Comparison of ENCODE assay signal across 8 cellular contexts in the genomic region with DNA sequence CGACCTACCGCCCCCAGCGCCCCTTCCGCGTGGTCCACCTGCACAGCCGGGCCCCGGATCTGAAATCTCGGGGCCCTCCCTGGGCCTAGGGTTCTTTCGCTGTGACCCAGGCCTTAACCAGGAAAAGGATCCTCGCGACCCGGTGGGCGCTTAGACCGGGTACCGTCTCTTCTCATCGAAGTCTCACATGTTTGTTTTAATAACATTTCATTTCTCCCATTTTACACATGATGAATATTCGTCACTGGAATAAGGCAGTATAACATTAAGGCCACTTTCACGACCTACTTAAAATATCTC. TPM values are rescaled to one million over a fixed set of nuclear protein-coding genes. Genes with fewer than 3 reads are reported as not detected.
A peak's percentile ranks its signal among the peaks of the same experiment; 100 is the strongest.
DNase-seq lines count a peak whose midpoint lies in the region; ATAC-seq, FAIRE-seq and TF ChIP-seq lines count a peak whose summit lies in the region.

No MANE protein-coding gene starts in this region.

- no peaks in the 10 kb centered on the region for H4K20me1 ChIP-seq in GM12878 (ENCODE audit: control insufficient read depth, insufficient read depth)

- BruUV-seq in GM12878 (replicated peaks; lab: Mats Ljungman, UMichigan): no TSS peak

- H3K36me3 ChIP-seq in left ventricle myocardium inferior (peaks cover 37% of the 10 kb centered on the region), GM12878 (ENCODE audit: control insufficient read depth in 2 of 2, insufficient read depth in 2 of 2, low read length in 1 of 2) (peaks cover 13 to 20% of the 10 kb centered on the region in 2 experiments; a peak in 3 of 4 replicates), mesendoderm (ENCODE audit: control insufficient read depth, insufficient read depth, low read length) (peaks cover 12% of the 10 kb centered on the region)

- DNase-seq in left ventricle myocardium inferior (no peak), Right ventricle myocardium superior (no peak), GM12878 (ENCODE audit: low read depth, low spot score) (no peak), mesendoderm (no peak), AG08395 (ENCODE audit: low spot score) (no peak), 8988T (no peak), NCI-H2171 treated with DMSO at 0.1 percent for 48 hours (lab: John Stamatoyannopoulos, UW) (no peak)

- no peak for ATAC-seq in Right ventricle myocardium superior (ENCODE audit: poor library complexity)
- ATAC-seq in GM12878: no peak
- ATAC-seq in HG03469 (IDR thresholded peaks at IDR 0.05; ENCODE audit: unreplicated experiment): no peak

- peaks cover 18% of the 10 kb centered on the region for H3K79me1 ChIP-seq in mesendoderm (ENCODE audit: low read length)

- RAD21 ChIA-PET in GM12878 (lab: Charles Lee; ENCODE audit: unreplicated experiment): interaction anchor here (0.7 to 2.3 kb wide), 4 partner anchors 10 to 31 kb away, joined by 3 to 12 read pairs (median 5); partner anchors contain the start of genes IMPDH2 and WDR6

- peaks cover 37% of the 10 kb centered on the region for H3K79me2 ChIP-seq in GM12878 (ENCODE audit: control insufficient read depth, insufficient read depth, low read length)
- peaks cover 16% of the 10 kb centered on the region for H3K79me2 ChIP-seq in mesendoderm (ENCODE audit: control insufficient read depth, insufficient read depth, low read length)

- H3K4me1 ChIP-seq in left ventricle myocardium inferior (peaks cover 65% of the 10 kb centered on the region), GM12878 (ENCODE audit: control insufficient read depth, insufficient read depth, low read length) (peaks cover 8% of the 10 kb centered on the region), mesendoderm (ENCODE audit: control insufficient read depth, low read depth, low read length) (peaks cover 9% of the 10 kb centered on the region)

- H2BK120ac ChIP-seq in mesendoderm (ENCODE audit: low read depth, low read length): no peak overlapping the region

- peak overlapping the region; percentile 76 for H3K56ac ChIP-seq in mesendoderm (ENCODE audit: low read length)

- H3K27me3 ChIP-seq in left ventricle myocardium inferior (ENCODE audit: low read depth) (no peaks in the 10 kb centered on the region), GM12878 (replicated peaks in 1 of 2; ENCODE audit: control insufficient read depth in 2 of 2, insufficient read depth in 2 of 2, low read length in 1 of 2) (no peaks in the 10 kb centered on the region), mesendoderm (ENCODE audit: insufficient read depth, low read length, poor library complexity) (no peaks in the 10 kb centered on the region)

- H3K4me2 ChIP-seq in GM12878 (ENCODE audit: control insufficient read depth, insufficient read depth): peak overlapping the region; percentile 86
- peak overlapping the region; percentile 40 for H3K4me2 ChIP-seq in mesendoderm (ENCODE audit: low read length)

- TF ChIP-seq CTCF in left ventricle myocardium inferior (IDR thresholded peaks at IDR 0.05; ENCODE audit: borderline replicate concordance): no peak
- TF ChIP-seq CTCF in GM12878 (IDR thresholded peaks at IDR 0.05 in 2 of 3, conservative IDR thresholded peaks at IDR 0.05 in 1 of 3; ENCODE audit: control insufficient read depth in 2 of 3, extremely low read depth in 1 of 3, insufficient read depth in 1 of 3, low read depth in 3 of 3, low read length in 3 of 3): no peak

- TF ChIP-seq EP300 in GM12878 (IDR thresholded peaks at IDR 0.05; ENCODE audit: borderline replicate concordance in 1 of 2, control insufficient read depth in 1 of 2, low read depth in 2 of 2, low read length in 2 of 2): no peak

- no peak overlapping the region for H3K18ac ChIP-seq in mesendoderm (ENCODE audit: low read length)

- H2BK15ac ChIP-seq in mesendoderm (replicated peaks; ENCODE audit: low read depth): no peak overlapping the region

- H4K5ac ChIP-seq in mesendoderm (ENCODE audit: low read length): no peak overlapping the region

- CTCF ChIA-PET in GM12878 (lab: Yijun Ruan, JAX): interaction anchor here (0.6 to 5.9 kb wide), 3 partner anchors 11 to 317 kb away, joined by 3 to 83 read pairs (median 3); partner anchors contain the start of gene WDR6

- intact Hi-C loops in left ventricle myocardium inferior (cut with micrococcal nuclease): no loop called here
- intact Hi-C loops in Right ventricle myocardium superior (cut with DNase I): no loop called here
- intact Hi-C loops in GM12878 (cut with micrococcal nuclease; ENCODE audit: unreplicated experiment): no loop called here

- no peak overlapping the region for H4K8ac ChIP-seq in mesendoderm (ENCODE audit: low read depth, low read length)

- in situ Hi-C loops in GM12878 (cut with MboI): no loop called here

- FAIRE-seq in GM12878 (lab: Jason Lieb, UNC): no peak

- POLR2A ChIA-PET in GM12878 (lab: Charles Lee): interaction anchor here (2.8 to 3.1 kb wide), 2 partner anchors 10 to 11 kb away, joined by 22 to 28 read pairs; partner anchors contain the start of genes IMPDH2 and WDR6

- no peak overlapping the region for H3K23ac ChIP-seq in mesendoderm (ENCODE audit: low read length)

- no peak overlapping the region for H2AK5ac ChIP-seq in mesendoderm (ENCODE audit: low read length)

- SMC1A ChIA-PET in GM12878 (lab: Charles Lee; ENCODE audit: uncharacterized antibody, unreplicated experiment): interaction anchor here (4.2 kb wide), 1 partner anchor 11 kb away, joined by 21 read pairs; the partner anchor contains the start of gene WDR6

- H3K27ac ChIP-seq in left ventricle myocardium inferior (replicated peaks) (peak overlapping the region; percentile 74), GM12878 (ENCODE audit: control insufficient read depth, insufficient read depth) (peak overlapping the region; percentile 59), mesendoderm (ENCODE audit: low read depth, low read length) (no peak overlapping the region)

- H3K9ac ChIP-seq in GM12878 (ENCODE audit: control insufficient read depth, insufficient read depth, low read length) (peak overlapping the region; percentile 66), mesendoderm (ENCODE audit: low read length) (peak overlapping the region; percentile 63)

- no peak overlapping the region for H3K4ac ChIP-seq in mesendoderm (ENCODE audit: low read depth, low read length)

- H3K9me3 ChIP-seq in left ventricle myocardium inferior (replicated peaks) (no peaks in the 10 kb centered on the region), GM12878 (replicated peaks; ENCODE audit: control insufficient read depth, insufficient read depth, low read length) (no peaks in the 10 kb centered on the region)

- H2BK5ac ChIP-seq in mesendoderm (ENCODE audit: low read length): no peak overlapping the region

- no peak for TF ChIP-seq POLR2A in GM12878 (IDR thresholded peaks at IDR 0.05; ENCODE audit: low read depth, low read length)

- peak overlapping the region; percentile 79 for H2AFZ ChIP-seq in GM12878 (ENCODE audit: control insufficient read depth, low read depth, low read length)

- H3K4me3 ChIP-seq in left ventricle myocardium inferior (peak overlapping the region; percentile 88), GM12878 (peak overlapping the region; percentile 95), mesendoderm (ENCODE audit: low read length) (peak overlapping the region; percentile 63)

- WGBS in GM12878 (ENCODE audit: insufficient coverage, insufficient replicate concordance, low lambda C conversion rate, missing lambda C conversion rate): under 1% methylated on average over 18 of the region's 18 CpGs
- WGBS in mesendoderm (ENCODE audit: extremely low coverage, insufficient coverage, low lambda C conversion rate): no CpG with 5 or more reads among the region's 18 CpGs

- TF ChIP-seq RAD21 in GM12878 (IDR thresholded peaks at IDR 0.05; ENCODE audit: insufficient read depth, low read depth, low read length): no peak

RNA-seq across cellular contexts. Expression of gene DALRD3, which starts 0.3 kb away (rescaled TPM):
- total RNA-seq in left ventricle myocardium inferior (11.8 TPM), Right ventricle myocardium superior (7.9 TPM), GM12878 (2014; rRNA removed) (28.2 and 30.4 TPM in 2 replicates), GM12878 (2014; rRNA removed; fragmentation: Illumina TruSeq; extraction: Trizol) (12.2 and 14.9 TPM in 2 replicates), GM12878 (2021) (20.5 and 23.7 TPM in 2 replicates)
- 13.2 and 15.2 TPM in 2 replicates for total RNA-seq in GM12878 (2013; cell fraction: nucleolus; rRNA removed)
- 18.4 TPM for polyA plus RNA-seq in GM12878 (2011; ENCODE audit: low read depth)
- polyA plus RNA-seq in GM12878 (2011; rRNA removed) (15.6 and 26.3 TPM in 2 replicates), GM12878 (2014; fragmentation: Illumina TruSeq; extraction: Trizol) (13.8 and 15.7 TPM in 2 replicates), GM12878 (2014; fragmentation: Nextera tagmentation; extraction: Ambion mirVana) (10 to 100 TPM; 10.1 to 21.9 TPM), GM12878 (2014; rRNA removed) (23.0 and 27.3 TPM in 2 replicates), GM12878 (2016; fragmentation: Nextera tagmentation; extraction: Ambion mirVana) (10 to 100 TPM; 21.2 to 26.0 TPM)
- polyA plus RNA-seq in GM12878 (2011; cell fraction: cytosol; rRNA removed): 43.0 and 43.1 TPM in 2 replicates
- polyA plus RNA-seq in GM12878 (2011; cell fraction: nucleus; rRNA removed): 77.6 and 87.5 TPM in 2 replicates
- 18.4 and 24.7 TPM in 2 replicates for polyA plus RNA-seq in GM12878 (2012)
- 31.2 and 44.4 TPM in 2 replicates for polyA minus RNA-seq in GM12878 (2011; rRNA and poly(A)+ RNA removed)
- 11.9 and 12.6 TPM in 2 replicates for polyA minus RNA-seq in GM12878 (2011; cell fraction: cytosol; rRNA and poly(A)+ RNA removed)
- 21.5 and 34.7 TPM in 2 replicates for polyA minus RNA-seq in GM12878 (2011; cell fraction: nucleus; rRNA and poly(A)+ RNA removed)
- 24.5 TPM for polyA plus RNA-seq in mesendoderm (2013, experiment 1 of 2)
- polyA plus RNA-seq in mesendoderm (2013, experiment 2 of 2): 25.7 TPM

RNA-seq across cellular contexts. Expression of gene NDUFAF3, which starts 3.3 kb away (rescaled TPM):
- total RNA-seq in left ventricle myocardium inferior (159 TPM), Right ventricle myocardium superior (165 TPM), GM12878 (2014; rRNA removed) (133 and 136 TPM in 2 replicates), GM12878 (2014; rRNA removed; fragmentation: Illumina TruSeq; extraction: Trizol) (34.1 and 37.1 TPM in 2 replicates), GM12878 (2021) (83.5 and 87.4 TPM in 2 replicates)
- 33.2 and 42.5 TPM in 2 replicates for total RNA-seq in GM12878 (2013; cell fraction: nucleolus; rRNA removed)
- 16.8 TPM for polyA plus RNA-seq in GM12878 (2011; ENCODE audit: low read depth)
- polyA plus RNA-seq in GM12878 (2011; rRNA removed) (15.4 and 25.4 TPM in 2 replicates), GM12878 (2014; fragmentation: Illumina TruSeq; extraction: Trizol) (13.3 and 40.4 TPM in 2 replicates), GM12878 (2014; fragmentation: Nextera tagmentation; extraction: Ambion mirVana) (10 to 100 TPM; 31.3 to 40.2 TPM), GM12878 (2014; rRNA removed) (103 and 121 TPM in 2 replicates), GM12878 (2016; fragmentation: Nextera tagmentation; extraction: Ambion mirVana) (100 to 1,000 TPM; 217 to 228 TPM)
- polyA plus RNA-seq in GM12878 (2011; cell fraction: cytosol; rRNA removed): 35.8 and 53.0 TPM in 2 replicates
- 32.3 and 42.2 TPM in 2 replicates for polyA plus RNA-seq in GM12878 (2011; cell fraction: nucleus; rRNA removed)
- 65.0 and 79.2 TPM in 2 replicates for polyA plus RNA-seq in GM12878 (2012)
- polyA minus RNA-seq in GM12878 (2011; rRNA and poly(A)+ RNA removed): 16.4 and 40.1 TPM in 2 replicates
- polyA minus RNA-seq in GM12878 (2011; cell fraction: cytosol; rRNA and poly(A)+ RNA removed): 19.6 and 26.5 TPM in 2 replicates
- 33.2 and 63.3 TPM in 2 replicates for polyA minus RNA-seq in GM12878 (2011; cell fraction: nucleus; rRNA and poly(A)+ RNA removed)
- 35.6 TPM for polyA plus RNA-seq in mesendoderm (2013, experiment 1 of 2)
- 35.4 TPM for polyA plus RNA-seq in mesendoderm (2013, experiment 2 of 2)

RNA-seq across cellular contexts. Expression of gene IMPDH2, which starts 10.5 kb away (rescaled TPM):
- total RNA-seq in left ventricle myocardium inferior (46.9 TPM), Right ventricle myocardium superior (58.5 TPM), GM12878 (2014; rRNA removed) (372 and 393 TPM in 2 replicates), GM12878 (2014; rRNA removed; fragmentation: Illumina TruSeq; extraction: Trizol) (334 and 349 TPM in 2 replicates), GM12878 (2021) (308 and 317 TPM in 2 replicates)
- 55.4 and 63.7 TPM in 2 replicates for total RNA-seq in GM12878 (2013; cell fraction: nucleolus; rRNA removed)
- 134 TPM for polyA plus RNA-seq in GM12878 (2011; ENCODE audit: low read depth)
- polyA plus RNA-seq in GM12878 (2011; rRNA removed) (152 and 190 TPM in 2 replicates), GM12878 (2014; fragmentation: Illumina TruSeq; extraction: Trizol) (293 and 341 TPM in 2 replicates), GM12878 (2014; fragmentation: Nextera tagmentation; extraction: Ambion mirVana) (100 to 1,000 TPM; 386 to 424 TPM), GM12878 (2014; rRNA removed) (354 and 382 TPM in 2 replicates), GM12878 (2016; fragmentation: Nextera tagmentation; extraction: Ambion mirVana) (100 to 1,000 TPM; 229 to 255 TPM)
- polyA plus RNA-seq in GM12878 (2011; cell fraction: cytosol; rRNA removed): 208 and 253 TPM in 2 replicates
- polyA plus RNA-seq in GM12878 (2011; cell fraction: nucleus; rRNA removed): 262 and 292 TPM in 2 replicates
- polyA plus RNA-seq in GM12878 (2012): 207 and 239 TPM in 2 replicates
- 372 and 405 TPM in 2 replicates for polyA minus RNA-seq in GM12878 (2011; rRNA and poly(A)+ RNA removed)
- polyA minus RNA-seq in GM12878 (2011; cell fraction: cytosol; rRNA and poly(A)+ RNA removed): 143 and 161 TPM in 2 replicates
- polyA minus RNA-seq in GM12878 (2011; cell fraction: nucleus; rRNA and poly(A)+ RNA removed): 90.9 and 128 TPM in 2 replicates
- 301 TPM for polyA plus RNA-seq in mesendoderm (2013, experiment 1 of 2)
- 302 TPM for polyA plus RNA-seq in mesendoderm (2013, experiment 2 of 2)

RNA-seq across cellular contexts. Expression of gene WDR6, which starts 11.5 kb away (rescaled TPM):
- total RNA-seq in left ventricle myocardium inferior (79.0 TPM), Right ventricle myocardium superior (71.6 TPM), GM12878 (2014; rRNA removed) (72.6 and 85.5 TPM in 2 replicates), GM12878 (2014; rRNA removed; fragmentation: Illumina TruSeq; extraction: Trizol) (57.8 and 59.9 TPM in 2 replicates), GM12878 (2021) (150 and 169 TPM in 2 replicates)
- total RNA-seq in GM12878 (2013; cell fraction: nucleolus; rRNA removed): 194 and 215 TPM in 2 replicates
- 121 TPM for polyA plus RNA-seq in GM12878 (2011; ENCODE audit: low read depth)
- polyA plus RNA-seq in GM12878 (2011; rRNA removed) (53.5 and 119 TPM in 2 replicates), GM12878 (2014; fragmentation: Illumina TruSeq; extraction: Trizol) (60.4 and 105 TPM in 2 replicates), GM12878 (2014; fragmentation: Nextera tagmentation; extraction: Ambion mirVana) (10 to 100 TPM; 21.3 to 24.1 TPM), GM12878 (2014; rRNA removed) (126 and 141 TPM in 2 replicates), GM12878 (2016; fragmentation: Nextera tagmentation; extraction: Ambion mirVana) (100 to 1,000 TPM; 110 to 116 TPM)
- 133 and 171 TPM in 2 replicates for polyA plus RNA-seq in GM12878 (2011; cell fraction: cytosol; rRNA removed)
- 1,270 and 1,449 TPM in 2 replicates for polyA plus RNA-seq in GM12878 (2011; cell fraction: nucleus; rRNA removed)
- polyA plus RNA-seq in GM12878 (2012): 156 and 221 TPM in 2 replicates
- 115 and 118 TPM in 2 replicates for polyA minus RNA-seq in GM12878 (2011; rRNA and poly(A)+ RNA removed)
- 32.7 and 37.9 TPM in 2 replicates for polyA minus RNA-seq in GM12878 (2011; cell fraction: cytosol; rRNA and poly(A)+ RNA removed)
- 59.1 and 87.9 TPM in 2 replicates for polyA minus RNA-seq in GM12878 (2011; cell fraction: nucleus; rRNA and poly(A)+ RNA removed)
- polyA plus RNA-seq in mesendoderm (2013, experiment 1 of 2): 73.5 TPM
- polyA plus RNA-seq in mesendoderm (2013, experiment 2 of 2): 74.2 TPM

RNA-seq across cellular contexts. Expression of gene P4HTM, which starts 28.6 kb away (rescaled TPM):
- total RNA-seq in left ventricle myocardium inferior: 28.9 TPM
- total RNA-seq in Right ventricle myocardium superior: 25.1 TPM
- total RNA-seq in GM12878 (2013; cell fraction: nucleolus; rRNA removed): 81.4 and 96.2 TPM in 2 replicates
- 27.1 and 31.1 TPM in 2 replicates for total RNA-seq in GM12878 (2014; rRNA removed)
- total RNA-seq in GM12878 (2014; rRNA removed; fragmentation: Illumina TruSeq; extraction: Trizol): 13.6 and 13.7 TPM in 2 replicates
- 24.4 and 28.6 TPM in 2 replicates for total RNA-seq in GM12878 (2021)
- 8.2 TPM for polyA plus RNA-seq in GM12878 (2011; ENCODE audit: low read depth)
- polyA plus RNA-seq in GM12878 (2011; rRNA removed): 15.8 and 23.6 TPM in 2 replicates
- 23.6 and 35.3 TPM in 2 replicates for polyA plus RNA-seq in GM12878 (2011; cell fraction: cytosol; rRNA removed)
- polyA plus RNA-seq in GM12878 (2011; cell fraction: nucleus; rRNA removed): 153 and 183 TPM in 2 replicates
- polyA plus RNA-seq in GM12878 (2012): 16.8 and 20.6 TPM in 2 replicates
- polyA plus RNA-seq in GM12878 (2014; fragmentation: Illumina TruSeq; extraction: Trizol): 5.3 and 9.7 TPM in 2 replicates
- 1 to 10 TPM in 1 of 2 experiments, under 1 TPM in 1; 0.76 to 6.5 TPM for polyA plus RNA-seq in GM12878 (2014; fragmentation: Nextera tagmentation; extraction: Ambion mirVana)
- 28.7 and 28.8 TPM in 2 replicates for polyA plus RNA-seq in GM12878 (2014; rRNA removed)
- 10 to 100 TPM; 22.7 to 23.1 TPM for polyA plus RNA-seq in GM12878 (2016; fragmentation: Nextera tagmentation; extraction: Ambion mirVana)
- 33.9 and 57.0 TPM in 2 replicates for polyA minus RNA-seq in GM12878 (2011; rRNA and poly(A)+ RNA removed)
- 22.1 and 39.0 TPM in 2 replicates for polyA minus RNA-seq in GM12878 (2011; cell fraction: cytosol; rRNA and poly(A)+ RNA removed)
- 65.0 and 89.6 TPM in 2 replicates for polyA minus RNA-seq in GM12878 (2011; cell fraction: nucleus; rRNA and poly(A)+ RNA removed)
- 6.9 TPM for polyA plus RNA-seq in mesendoderm (2013, experiment 1 of 2)
- 6.6 TPM for polyA plus RNA-seq in mesendoderm (2013, experiment 2 of 2)
